ENCODE assay signal across 29 cellular contexts in genomic region chr2:205969584-205969983, GRCh38.
DNase-seq lines count a peak whose midpoint lies in the region; ATAC-seq, FAIRE-seq and TF ChIP-seq lines count a peak whose summit lies in the region.
"Had no signal": no experiment of that assay in that cellular context is flagged by ENCODE, and none has a peak within 500 bp of the region (broad histone marks: within the 10 kb centered on the region; RNA-seq: fewer than 3 reads in every experiment).

No MANE protein-coding gene starts in this region.

- no peak for TF ChIP-seq EP300 in GM12878 (IDR thresholded peaks at IDR 0.05; ENCODE audit: borderline replicate concordance in 1 of 2, control insufficient read depth in 1 of 2, low read depth in 2 of 2, low read length in 2 of 2)

- no peak overlapping the region for H3K4me2 ChIP-seq in GM12878 (ENCODE audit: control insufficient read depth, insufficient read depth)

- intact Hi-C loops in GM12878 (cut with micrococcal nuclease; ENCODE audit: unreplicated experiment) (no loop called here), right cardiac atrium (cut with DNase I) (no loop called here)

- no peak for TF ChIP-seq RAD21 in GM12878 (IDR thresholded peaks at IDR 0.05; ENCODE audit: insufficient read depth, low read depth, low read length)

- no peak overlapping the region for H2AFZ ChIP-seq in GM12878 (ENCODE audit: control insufficient read depth, low read depth, low read length)

- H3K4me1 ChIP-seq in GM12878 (ENCODE audit: control insufficient read depth, insufficient read depth, low read length) (no peaks in the 10 kb centered on the region), right cardiac atrium (ENCODE audit: control insufficient read depth, insufficient read depth, low read length) (no peaks in the 10 kb centered on the region)
- H3K4me1 ChIP-seq: esophagus muscularis mucosa, foreskin keratinocyte, heart left ventricle, tibial artery had no signal

- POLR2A ChIA-PET in GM12878 (lab: Charles Lee) = interaction anchor here (0.6 to 0.8 kb wide), 3 partner anchors 11 to 271 kb away, joined by 3 read pairs; no protein-coding TSS in a partner anchor

- no peak for FAIRE-seq in GM12878 (lab: Jason Lieb, UNC)
- FAIRE-seq: astrocyte, GM12892, small intestine had no signal

- no peaks in the 10 kb centered on the region for H3K79me2 ChIP-seq in GM12878 (ENCODE audit: control insufficient read depth, insufficient read depth, low read length)

- ATAC-seq in GM21619 (IDR thresholded peaks at IDR 0.05; ENCODE audit: unreplicated experiment) (peak; percentile 62), HG03521 (IDR thresholded peaks at IDR 0.05; ENCODE audit: unreplicated experiment) (peak; percentile 48), GM12878 (peak; percentile 89), GM18498 (IDR thresholded peaks at IDR 0.05; ENCODE audit: unreplicated experiment) (no peak), right cardiac atrium (no peak), HG03039 (IDR thresholded peaks at IDR 0.05; ENCODE audit: unreplicated experiment) (no peak)
- ATAC-seq: foreskin keratinocyte; heart left ventricle; lower lobe of right lung; natural killer cell treated with Interleukin-12 subunit alpha and Interleukin-12 subunit beta and Interleukin-15 and Interleukin-18, amount 100 ng/mL, for 72 hours; PC-3 had no signal

- BruUV-seq in GM12878 (replicated peaks; lab: Mats Ljungman, UMichigan) = no TSS peak

- H3K4me3 ChIP-seq in GM12878 = no peak overlapping the region
- H3K4me3 ChIP-seq in right cardiac atrium (ENCODE audit: low read length) = no peak overlapping the region
- H3K4me3 ChIP-seq: esophagus muscularis mucosa, heart left ventricle, lower lobe of right lung, stomach, tibial artery had no signal

- 34% methylated on average over 4 of the region's 4 CpGs for WGBS in GM12878 (ENCODE audit: insufficient coverage, insufficient replicate concordance, low lambda C conversion rate, missing lambda C conversion rate)
- 93% methylated on average over 4 of the region's 4 CpGs for WGBS in right cardiac atrium

- no peak overlapping the region for H3K27ac ChIP-seq in GM12878 (ENCODE audit: control insufficient read depth, insufficient read depth)
- H3K27ac ChIP-seq in right cardiac atrium (ENCODE audit: low read length) = no peak overlapping the region
- H3K27ac ChIP-seq: esophagus muscularis mucosa, foreskin keratinocyte, heart left ventricle, lower lobe of right lung, stomach, tibial artery had no signal

- no peak for TF ChIP-seq POLR2A in GM12878 (IDR thresholded peaks at IDR 0.05; ENCODE audit: low read depth, low read length)

- DNase-seq in NCI-H2227 (lab: John Stamatoyannopoulos, UW; ENCODE audit: unreplicated experiment) = peak; percentile 41
- no peak for DNase-seq in NCI-H2227 treated with DMSO at 0.1 percent for 48 hours (lab: John Stamatoyannopoulos, UW)
- DNase-seq in GM12878 (ENCODE audit: low read depth, low spot score) = no peak
- no peak for DNase-seq in right cardiac atrium
- DNase-seq: activated CD4-positive, alpha-beta T cell treated with anti-CD3 and anti-CD28 coated beads for 4 hours; activated gamma-delta T cell; activated T-cell treated with anti-CD3 and anti-CD28 coated beads, Interleukin-2, amount 50 U/mL, for 1 hour; foreskin keratinocyte; heart left ventricle; lower lobe of right lung; NCI-H1417; NCI-H2081; NCI-H345; NCI-H774; PC-3; small intestine; stimulated activated CD4-positive, alpha-beta T cell treated with anti-CD3 and anti-CD28 coated beads, Interleukin-1b, Interleukin-23, amount 100 ng/mL, for 48 hours; stimulated activated CD8-positive, alpha-beta memory T cell treated with anti-CD3 and anti-CD28 coated beads, Interleukin-4, amount 100 ng/mL, for 48 hours; stomach; T-helper 2 cell; tibial artery had no signal

- in situ Hi-C loops in GM12878 (cut with MboI) = no loop called here

- RAD21 ChIA-PET in GM12878 (lab: Charles Lee; ENCODE audit: unreplicated experiment) = interaction anchor here (1.0 to 1.6 kb wide), 3 partner anchors 14 to 43 kb away, joined by 4 to 13 read pairs (median 7); no protein-coding TSS in a partner anchor

- TF ChIP-seq CTCF in GM12878 (IDR thresholded peaks at IDR 0.05 in 2 of 3, conservative IDR thresholded peaks at IDR 0.05 in 1 of 3; ENCODE audit: control insufficient read depth in 2 of 3, extremely low read depth in 1 of 3, insufficient read depth in 1 of 3, low read depth in 3 of 3, low read length in 3 of 3) = no peak

- H3K9me3 ChIP-seq in GM12878 (replicated peaks; ENCODE audit: control insufficient read depth, insufficient read depth, low read length) (no peaks in the 10 kb centered on the region), right cardiac atrium (ENCODE audit: control insufficient read depth, low read length) (no peaks in the 10 kb centered on the region)
- H3K9me3 ChIP-seq: esophagus muscularis mucosa, heart left ventricle, lower lobe of right lung, stomach, tibial artery had no signal

- no peaks in the 10 kb centered on the region for H4K20me1 ChIP-seq in GM12878 (ENCODE audit: control insufficient read depth, insufficient read depth)

- H3K27me3 ChIP-seq in GM12878 (replicated peaks in 1 of 2; ENCODE audit: control insufficient read depth in 2 of 2, insufficient read depth in 2 of 2, low read length in 1 of 2) = no peaks in the 10 kb centered on the region; a peak in 3 of 4 replicates
- peaks cover 2% of the 10 kb centered on the region for H3K27me3 ChIP-seq in right cardiac atrium (ENCODE audit: control insufficient read depth, insufficient read depth)
- H3K27me3 ChIP-seq: esophagus muscularis mucosa, foreskin keratinocyte, stomach, tibial artery had no signal

- no peaks in the 10 kb centered on the region for H3K36me3 ChIP-seq in GM12878 (ENCODE audit: control insufficient read depth in 2 of 2, insufficient read depth in 2 of 2, low read length in 1 of 2)
- H3K36me3 ChIP-seq: esophagus muscularis mucosa, heart left ventricle, lower lobe of right lung, stomach, tibial artery had no signal

- no peak overlapping the region for H3K9ac ChIP-seq in GM12878 (ENCODE audit: control insufficient read depth, insufficient read depth, low read length)

- CTCF ChIA-PET in GM12878 (lab: Yijun Ruan, JAX) = interaction anchor here (0.8 to 1.6 kb wide), 4 partner anchors 13 to 22 kb away, joined by 3 to 5 read pairs (median 4); no protein-coding TSS in a partner anchor

- SMC1A ChIA-PET in GM12878 (lab: Charles Lee; ENCODE audit: uncharacterized antibody, unreplicated experiment) = interaction anchor here (0.5 to 2.3 kb wide), 6 partner anchors 15 to 185 kb away, joined by 3 to 8 read pairs (median 3); no protein-coding TSS in a partner anchor

TF ChIP-seq in GM12878, 131 proteins besides CTCF, POLR2A, EP300 and RAD21:
- peak; percentile 46; the same call in 1 of the 2 replicates for TF ChIP-seq MTA2 (IDR thresholded peaks at IDR 0.05; ENCODE audit: low read depth)
- no peak for TF ChIP-seq HDAC2 (IDR thresholded peaks at IDR 0.05)
- TF ChIP-seq SPI1 (IDR thresholded peaks at IDR 0.05; ENCODE audit: borderline replicate concordance, insufficient read depth, low read depth, low read length) = peak; percentile 72; the same call in 1 of the 2 replicates
TF ChIP-seq in GM12878: peak in this region for 2.

Comparison
In these comparisons a context has a peak if more than half of its experiments do, and no peak if none do; other contexts are left out.
1. ATAC-seq: peak in GM21619 (single experiment), HG03521 (single experiment) and GM12878 (single experiment); none in GM18498 (single experiment), right cardiac atrium (0 of 2) and HG03039 (single experiment).